In genomic region chr1:206637605-206638004, GRCh38 we compare ENCODE assay signal across 1 cellular context.
TF ChIP-seq lines count a peak whose summit lies in the region.

No MANE protein-coding gene starts in this region.

TF ChIP-seq in A549, 52 proteins besides CTCF, POLR2A, EP300 and RAD21 (continued from another document):
- TF ChIP-seq USF2 (IDR thresholded peaks at IDR 0.05) = no peak
- TF ChIP-seq, protein P1, sequence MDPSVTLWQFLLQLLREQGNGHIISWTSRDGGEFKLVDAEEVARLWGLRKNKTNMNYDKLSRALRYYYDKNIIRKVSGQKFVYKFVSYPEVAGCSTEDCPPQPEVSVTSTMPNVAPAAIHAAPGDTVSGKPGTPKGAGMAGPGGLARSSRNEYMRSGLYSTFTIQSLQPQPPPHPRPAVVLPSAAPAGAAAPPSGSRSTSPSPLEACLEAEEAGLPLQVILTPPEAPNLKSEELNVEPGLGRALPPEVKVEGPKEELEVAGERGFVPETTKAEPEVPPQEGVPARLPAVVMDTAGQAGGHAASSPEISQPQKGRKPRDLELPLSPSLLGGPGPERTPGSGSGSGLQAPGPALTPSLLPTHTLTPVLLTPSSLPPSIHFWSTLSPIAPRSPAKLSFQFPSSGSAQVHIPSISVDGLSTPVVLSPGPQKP (IDR thresholded peaks at IDR 0.05; ENCODE audit: low read depth, low read length) = no peak
- TF ChIP-seq TFCP2L1 (CRISPR knock-in tag; IDR thresholded peaks at IDR 0.05) = no peak
- TF ChIP-seq GATA3 (IDR thresholded peaks at IDR 0.05; ENCODE audit: borderline replicate concordance) = no peak
- no peak for TF ChIP-seq EHMT2 (IDR thresholded peaks at IDR 0.05; ENCODE audit: low read depth)
- no peak for TF ChIP-seq PHF8 (IDR thresholded peaks at IDR 0.05; ENCODE audit: borderline replicate concordance, low read depth)
- no peak for TF ChIP-seq POLR2AphosphoS2 (conservative IDR thresholded peaks at IDR 0.05; ENCODE audit: low read length)
- TF ChIP-seq NR3C1 (IDR thresholded peaks at IDR 0.05) = no peak
- TF ChIP-seq CBX2 (IDR thresholded peaks at IDR 0.05; ENCODE audit: borderline replicate concordance, low read depth) = no peak
- TF ChIP-seq MAX (IDR thresholded peaks at IDR 0.05) = no peak
- TF ChIP-seq RCOR1 (IDR thresholded peaks at IDR 0.05; ENCODE audit: low read depth, low read length) = no peak
- TF ChIP-seq ESRRA (IDR thresholded peaks at IDR 0.05; ENCODE audit: borderline replicate concordance, low read length) = no peak
- no peak for TF ChIP-seq NFE2L2 (conservative IDR thresholded peaks at IDR 0.05; ENCODE audit: low read length)
- no peak for TF ChIP-seq JUNB (IDR thresholded peaks at IDR 0.05)
- no peak for TF ChIP-seq FOXS1 (CRISPR knock-in tag; IDR thresholded peaks at IDR 0.05)
- no peak for TF ChIP-seq CHD4 (IDR thresholded peaks at IDR 0.05; ENCODE audit: borderline replicate concordance)
- TF ChIP-seq, protein P2, sequence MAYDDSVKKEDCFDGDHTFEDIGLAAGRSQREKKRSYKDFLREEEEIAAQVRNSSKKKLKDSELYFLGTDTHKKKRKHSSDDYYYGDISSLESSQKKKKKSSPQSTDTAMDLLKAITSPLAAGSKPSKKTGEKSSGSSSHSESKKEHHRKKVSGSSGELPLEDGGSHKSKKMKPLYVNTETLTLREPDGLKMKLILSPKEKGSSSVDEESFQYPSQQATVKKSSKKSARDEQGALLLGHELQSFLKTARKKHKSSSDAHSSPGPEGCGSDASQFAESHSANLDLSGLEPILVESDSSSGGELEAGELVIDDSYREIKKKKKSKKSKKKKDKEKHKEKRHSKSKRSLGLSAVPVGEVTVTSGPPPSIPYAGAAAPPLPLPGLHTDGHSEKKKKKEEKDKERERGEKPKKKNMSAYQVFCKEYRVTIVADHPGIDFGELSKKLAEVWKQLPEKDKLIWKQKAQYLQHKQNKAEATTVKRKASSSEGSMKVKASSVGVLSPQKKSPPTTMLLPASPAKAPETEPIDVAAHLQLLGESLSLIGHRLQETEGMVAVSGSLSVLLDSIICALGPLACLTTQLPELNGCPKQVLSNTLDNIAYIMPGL (CRISPR knock-in tag; IDR thresholded peaks at IDR 0.05; ENCODE audit: borderline replicate concordance) = no peak
